35 cellular contexts compared by ENCODE assay signal in the genomic region with DNA sequence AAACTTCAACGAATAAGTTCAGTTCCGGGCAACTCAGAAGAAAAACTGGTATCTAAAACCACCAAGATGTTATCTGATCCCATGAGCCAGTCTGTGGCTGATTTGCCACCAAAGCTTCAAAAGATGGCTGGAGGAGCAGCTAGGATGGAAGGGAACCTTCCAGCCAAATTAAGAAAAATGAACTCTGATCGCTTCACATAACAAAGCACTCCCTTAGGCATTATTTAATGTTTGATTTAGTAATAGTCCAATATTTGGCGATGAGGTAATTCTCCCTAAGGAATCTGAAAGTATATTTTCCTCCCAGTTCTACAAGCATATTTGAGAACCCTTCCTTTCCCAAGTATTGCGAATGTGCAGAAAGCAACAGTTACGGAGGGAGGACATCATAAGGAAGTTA.
"Had no signal": no experiment of that assay in that cellular context is flagged by ENCODE, and none has a peak within 500 bp of the region (broad histone marks: within the 10 kb centered on the region; RNA-seq: fewer than 3 reads in every experiment).

No MANE protein-coding gene starts in this region.

- H3K27me3 ChIP-seq: adrenal gland, body of pancreas, esophagus muscularis mucosa, foreskin keratinocyte, gastrocnemius medialis, heart left ventricle had no signal

- H3K4me3 ChIP-seq: adrenal gland, body of pancreas, esophagus muscularis mucosa, gastrocnemius medialis, heart left ventricle had no signal

- H3K27me3 Mint-ChIP-seq: activated B cell treated with CpG ODN at 0.5 μM for 24 hours; activated CD8-positive, alpha-beta memory T cell treated with anti-CD3 and anti-CD28 coated beads, Interleukin-2, amount 10 ng/mL, durations not matched to agents 7 days and 5 days; activated naive CD4-positive, alpha-beta T cell treated with anti-CD3 and anti-CD28 coated beads, Interleukin-2, amount 50 U/mL, for 24 hours; activated naive CD8-positive, alpha-beta T cell treated with anti-CD3 and anti-CD28 coated beads, Interleukin-2, amount 50 U/mL, for 24 hours; effector memory CD8-positive, alpha-beta T cell had no signal

- DNase-seq: activated B cell treated with CpG ODN at 0.5 μM for 24 hours; activated CD4-positive, alpha-beta T cell treated with anti-CD3 and anti-CD28 coated beads for 48 hours; activated CD4-positive, alpha-beta T cell treated with anti-CD3 and anti-CD28 coated beads, Interleukin-2, amount 50 U/mL, for 1 hour; activated CD4-positive, alpha-beta T cell treated with anti-CD3 and anti-CD28 coated beads, Interleukin-2, amount 50 U/mL, for 48 hours; activated CD8-positive, alpha-beta memory T cell treated with anti-CD3 and anti-CD28 coated beads, Interleukin-2, amount 10 ng/mL, durations not matched to agents 7 days and 5 days; activated CD8-positive, alpha-beta memory T cell treated with anti-CD3 and anti-CD28 coated beads, Interleukin-2, amount 50 U/mL, for 4 hours; activated CD8-positive, alpha-beta T cell treated with anti-CD3 and anti-CD28 coated beads, Interleukin-2, amount 10 ng/mL, durations not matched to agents 7 days and 5 days; activated effector memory CD4-positive, alpha-beta T cell treated with anti-CD3 and anti-CD28 coated beads, Interleukin-2, amount 50 U/mL, for 16 hours; activated naive CD4-positive, alpha-beta T cell treated with anti-CD3 and anti-CD28 coated beads for 36 hours; activated naive CD8-positive, alpha-beta T cell treated with anti-CD3 and anti-CD28 coated beads for 36 hours; activated naive CD8-positive, alpha-beta T cell treated with anti-CD3 and anti-CD28 coated beads, Interleukin-2, amount 50 U/mL, for 24 hours; activated T-cell treated with anti-CD3 and anti-CD28 coated beads, Interleukin-2, amount 50 U/mL, for 1 hour; activated T-cell treated with anti-CD3 and anti-CD28 coated beads, Interleukin-2, amount 50 U/mL, for 48 hours; adrenal gland; amygdala; aorta; body of pancreas; caudate nucleus; cortex of kidney; dermis blood vessel endothelial cell; effector CD4-positive, alpha-beta T cell; effector memory CD8-positive, alpha-beta T cell; erythroblast; foreskin keratinocyte; gastrocnemius medialis; glutamatergic neuron; heart left ventricle; T1000; WERI-Rb-1 had no signal

- H3K27ac Mint-ChIP-seq: activated B cell treated with CpG ODN at 0.5 μM for 24 hours; activated CD8-positive, alpha-beta memory T cell treated with anti-CD3 and anti-CD28 coated beads, Interleukin-2, amount 10 ng/mL, durations not matched to agents 7 days and 5 days; activated CD8-positive, alpha-beta T cell treated with anti-CD3 and anti-CD28 coated beads, Interleukin-2, amount 10 ng/mL, durations not matched to agents 7 days and 5 days; activated naive CD4-positive, alpha-beta T cell treated with anti-CD3 and anti-CD28 coated beads for 36 hours; activated naive CD4-positive, alpha-beta T cell treated with anti-CD3 and anti-CD28 coated beads, Interleukin-2, amount 50 U/mL, for 24 hours; activated naive CD8-positive, alpha-beta T cell treated with anti-CD3 and anti-CD28 coated beads for 36 hours; activated naive CD8-positive, alpha-beta T cell treated with anti-CD3 and anti-CD28 coated beads, Interleukin-2, amount 50 U/mL, for 24 hours; activated T-helper 1 cell treated with anti-CD3 and anti-CD28 coated beads, Interleukin-12 subunit alpha, Interleukin-12 subunit beta, Interleukin-2, Interleukin-4 antibody, amounts not matched to agents 30 ng/mL and 10 ng/mL and 1 ng/mL, durations not matched to agents 14 hours and 24 hours and 36 hours; activated T-helper 2 cell treated with anti-CD3 and anti-CD28 coated beads, Interferon-gamma antibody, Interleukin-2, Interleukin-4, amounts not matched to agents 10 μg/mL and 5 μg/mL and 100 μg/mL, durations not matched to agents 14 hours and 24 hours and 36 hours; effector memory CD8-positive, alpha-beta T cell; T-helper 2 cell treated with Interferon-gamma antibody and Interleukin-4, amounts not matched to agents 5 μg/mL and 100 μg/mL, for 36 hours had no signal

- H3K36me3 Mint-ChIP-seq: activated CD8-positive, alpha-beta memory T cell treated with anti-CD3 and anti-CD28 coated beads, Interleukin-2, amount 10 ng/mL, durations not matched to agents 7 days and 5 days; activated naive CD4-positive, alpha-beta T cell treated with anti-CD3 and anti-CD28 coated beads, Interleukin-2, amount 50 U/mL, for 24 hours; activated naive CD8-positive, alpha-beta T cell treated with anti-CD3 and anti-CD28 coated beads for 36 hours had no signal

- H3K36me3 ChIP-seq: adrenal gland, esophagus muscularis mucosa, gastrocnemius medialis, heart left ventricle, WERI-Rb-1 had no signal

- H3K4me3 Mint-ChIP-seq: activated B cell treated with CpG ODN at 0.5 μM for 24 hours; activated CD8-positive, alpha-beta memory T cell treated with anti-CD3 and anti-CD28 coated beads, Interleukin-2, amount 10 ng/mL, durations not matched to agents 7 days and 5 days; activated CD8-positive, alpha-beta T cell treated with anti-CD3 and anti-CD28 coated beads, Interleukin-2, amount 10 ng/mL, durations not matched to agents 7 days and 5 days; activated naive CD4-positive, alpha-beta T cell treated with anti-CD3 and anti-CD28 coated beads for 36 hours; activated naive CD4-positive, alpha-beta T cell treated with anti-CD3 and anti-CD28 coated beads, Interleukin-2, amount 50 U/mL, for 24 hours; activated naive CD8-positive, alpha-beta T cell treated with anti-CD3 and anti-CD28 coated beads for 36 hours; activated naive CD8-positive, alpha-beta T cell treated with anti-CD3 and anti-CD28 coated beads, Interleukin-2, amount 50 U/mL, for 24 hours; activated T-helper 1 cell treated with anti-CD3 and anti-CD28 coated beads, Interleukin-12 subunit alpha, Interleukin-12 subunit beta, Interleukin-2, Interleukin-4 antibody, amounts not matched to agents 30 ng/mL and 10 ng/mL and 1 ng/mL, durations not matched to agents 14 hours and 24 hours and 36 hours; effector memory CD8-positive, alpha-beta T cell; T-helper 2 cell treated with Interferon-gamma antibody and Interleukin-4, amounts not matched to agents 5 μg/mL and 100 μg/mL, for 36 hours had no signal

- H3K9me3 ChIP-seq: adrenal gland, body of pancreas, esophagus muscularis mucosa, gastrocnemius medialis, heart left ventricle had no signal

- ATAC-seq: activated CD4-positive, CD25-positive, alpha-beta regulatory T cell treated with anti-CD3 and anti-CD28 coated beads, Interleukin-2, amount 50 U/mL, for 24 hours; activated CD8-positive, alpha-beta memory T cell treated with anti-CD3 and anti-CD28 coated beads, Interleukin-2, amount 10 ng/mL, durations not matched to agents 7 days and 5 days; activated CD8-positive, alpha-beta T cell treated with anti-CD3 and anti-CD28 coated beads, Interleukin-2, amount 10 ng/mL, durations not matched to agents 7 days and 5 days; activated naive CD8-positive, alpha-beta T cell treated with anti-CD3 and anti-CD28 coated beads, Interleukin-2, amount 50 U/mL, for 24 hours; body of pancreas; effector memory CD8-positive, alpha-beta T cell; foreskin keratinocyte; gastrocnemius medialis; heart left ventricle had no signal

- H3K27ac ChIP-seq: adrenal gland, body of pancreas, esophagus muscularis mucosa, foreskin keratinocyte, gastrocnemius medialis, heart left ventricle, WERI-Rb-1 had no signal

- H3K4me1 Mint-ChIP-seq: activated B cell treated with CpG ODN at 0.5 μM for 24 hours; activated CD8-positive, alpha-beta memory T cell treated with anti-CD3 and anti-CD28 coated beads, Interleukin-2, amount 10 ng/mL, durations not matched to agents 7 days and 5 days; activated naive CD4-positive, alpha-beta T cell treated with anti-CD3 and anti-CD28 coated beads, Interleukin-2, amount 50 U/mL, for 24 hours; activated naive CD8-positive, alpha-beta T cell treated with anti-CD3 and anti-CD28 coated beads for 36 hours; activated naive CD8-positive, alpha-beta T cell treated with anti-CD3 and anti-CD28 coated beads, Interleukin-2, amount 50 U/mL, for 24 hours had no signal

- H3K9me3 Mint-ChIP-seq: activated B cell treated with CpG ODN at 0.5 μM for 24 hours; activated naive CD4-positive, alpha-beta T cell treated with anti-CD3 and anti-CD28 coated beads for 36 hours; activated naive CD4-positive, alpha-beta T cell treated with anti-CD3 and anti-CD28 coated beads, Interleukin-2, amount 50 U/mL, for 24 hours; activated naive CD8-positive, alpha-beta T cell treated with anti-CD3 and anti-CD28 coated beads for 36 hours; activated naive CD8-positive, alpha-beta T cell treated with anti-CD3 and anti-CD28 coated beads, Interleukin-2, amount 50 U/mL, for 24 hours; activated T-helper 1 cell treated with anti-CD3 and anti-CD28 coated beads, Interleukin-12 subunit alpha, Interleukin-12 subunit beta, Interleukin-2, Interleukin-4 antibody, amounts not matched to agents 30 ng/mL and 10 ng/mL and 1 ng/mL, durations not matched to agents 14 hours and 24 hours and 36 hours; activated T-helper 2 cell treated with anti-CD3 and anti-CD28 coated beads, Interferon-gamma antibody, Interleukin-2, Interleukin-4, amounts not matched to agents 10 μg/mL and 5 μg/mL and 100 μg/mL, durations not matched to agents 14 hours and 24 hours and 36 hours; T-helper 2 cell treated with Interferon-gamma antibody and Interleukin-4, amounts not matched to agents 5 μg/mL and 100 μg/mL, for 36 hours had no signal

- H3K4me1 ChIP-seq: adrenal gland, body of pancreas, esophagus muscularis mucosa, foreskin keratinocyte, gastrocnemius medialis, heart left ventricle had no signal
